8 cellular contexts compared by ENCODE assay signal in the genomic region with DNA sequence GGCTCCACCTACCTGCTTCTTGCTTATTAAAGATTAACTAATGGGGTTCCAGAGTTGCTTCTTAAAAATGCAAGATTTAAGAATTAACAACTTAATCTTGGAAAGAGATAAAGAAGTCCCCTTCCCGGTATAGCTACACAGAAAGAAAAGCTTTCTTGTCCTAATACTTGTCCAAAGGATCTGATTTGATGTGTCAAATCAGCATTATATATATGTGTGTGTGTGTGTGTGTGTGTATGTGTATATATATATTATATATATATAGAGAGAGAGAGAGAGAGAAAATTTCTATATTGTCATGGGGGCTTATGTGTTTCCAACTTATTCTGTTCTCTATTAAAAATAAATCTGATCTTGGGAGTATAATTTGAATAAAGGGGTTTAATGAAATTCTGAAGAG. TPM values are rescaled to one million over a fixed set of nuclear protein-coding genes. Genes with fewer than 3 reads are reported as not detected.
A peak's percentile ranks its signal among the peaks of the same experiment; 100 is the strongest.
DNase-seq lines count a peak whose midpoint lies in the region; ATAC-seq and TF ChIP-seq lines count a peak whose summit lies in the region.

No MANE protein-coding gene starts in this region.

- no peak overlapping the region for H2BK120ac ChIP-seq in mesenchymal stem cell (ENCODE audit: low read depth, low read length)

- no peak overlapping the region for H4K8ac ChIP-seq in mesenchymal stem cell (ENCODE audit: low read length)

- H3K79me1 ChIP-seq in mesenchymal stem cell (replicated peaks; ENCODE audit: low read length, poor library complexity, severe bottlenecking), result no peaks in the 10 kb centered on the region

- DNase-seq in activated naive CD4-positive, alpha-beta T cell treated with anti-CD3 and anti-CD28 coated beads, Interleukin-2, amount 10 ng/mL, durations not matched to agents 7 days and 5 days, result no peak
- no peak for DNase-seq in activated naive CD4-positive, alpha-beta T cell treated with anti-CD3 and anti-CD28 coated beads, Interleukin-2, amount 50 U/mL, for 16 hours
- DNase-seq in body of pancreas (no peak), mesenchymal stem cell (no peak), upper lobe of right lung (no peak), anterior cingulate cortex (lab: John Stamatoyannopoulos, UW) (no peak), SIG-M5 treated with dmso at 0.1 percent for 504 hours (lab: John Stamatoyannopoulos, UW; ENCODE audit: unreplicated experiment) (no peak), mesenteric fat pad (ENCODE audit: low spot score) (no peak)

- H3K27ac Mint-ChIP-seq in activated naive CD4-positive, alpha-beta T cell treated with anti-CD3 and anti-CD28 coated beads, Interleukin-2, amount 10 ng/mL, durations not matched to agents 7 days and 5 days, result peak overlapping the region; percentile 94

- no peaks in the 10 kb centered on the region for H3K36me3 Mint-ChIP-seq in activated naive CD4-positive, alpha-beta T cell treated with anti-CD3 and anti-CD28 coated beads, Interleukin-2, amount 10 ng/mL, durations not matched to agents 7 days and 5 days

- H2AFZ ChIP-seq in mesenchymal stem cell (ENCODE audit: low read depth, low read length), result no peak overlapping the region

- TF ChIP-seq CTCF in body of pancreas (IDR thresholded peaks at IDR 0.05), result no peak
- no peak for TF ChIP-seq CTCF in upper lobe of right lung (IDR thresholded peaks at IDR 0.05)

- H3K14ac ChIP-seq in mesenchymal stem cell (ENCODE audit: low read length in 2 of 2), result no peak overlapping the region

- H2AK5ac ChIP-seq in mesenchymal stem cell (ENCODE audit: low read length, severe bottlenecking), result no peak overlapping the region

- H2BK5ac ChIP-seq in mesenchymal stem cell (ENCODE audit: low read depth, low read length, poor library complexity, severe bottlenecking), result peak overlapping the region; percentile 67

- peaks cover 45% of the 10 kb centered on the region for H3K4me1 Mint-ChIP-seq in activated naive CD4-positive, alpha-beta T cell treated with anti-CD3 and anti-CD28 coated beads, Interleukin-2, amount 10 ng/mL, durations not matched to agents 7 days and 5 days

- H4K91ac ChIP-seq in mesenchymal stem cell (ENCODE audit: low read length), result no peak overlapping the region

- no peak overlapping the region for H2BK15ac ChIP-seq in mesenchymal stem cell (ENCODE audit: low read depth, poor library complexity, severe bottlenecking)

- intact Hi-C loops in body of pancreas (cut with DNase I) (no loop called here), upper lobe of right lung (cut with DNase I) (no loop called here)

- H3K18ac ChIP-seq in mesenchymal stem cell (ENCODE audit: low read depth in 1 of 2, low read length in 2 of 2), result no peak overlapping the region

- no peaks in the 10 kb centered on the region for H3K9me3 ChIP-seq in body of pancreas
- H3K9me3 ChIP-seq in mesenchymal stem cell (ENCODE audit: control insufficient read depth, low read length), result no peaks in the 10 kb centered on the region
- no peaks in the 10 kb centered on the region for H3K9me3 ChIP-seq in upper lobe of right lung

- H3K4ac ChIP-seq in mesenchymal stem cell (ENCODE audit: low read depth in 1 of 2, low read length in 2 of 2), result no peak overlapping the region

- no peak overlapping the region for H3K4me3 ChIP-seq in body of pancreas
- H3K4me3 ChIP-seq in mesenchymal stem cell (ENCODE audit: insufficient read depth in 1 of 2, low read depth in 1 of 2, low read length in 2 of 2), result peak overlapping the region in 1 of 2 experiments; percentile 85
- H3K4me3 ChIP-seq in upper lobe of right lung, result peak overlapping the region; percentile 68

- H3K23ac ChIP-seq in mesenchymal stem cell (ENCODE audit: low read length in 2 of 2), result no peak overlapping the region

- 0 to 6% methylated on average over 1 of the region's 1 CpG for WGBS in body of pancreas, 2 donors
- no CpG with 5 or more reads among the region's 1 CpG for WGBS in mesenchymal stem cell

- CTCF ChIA-PET in activated naive CD4-positive, alpha-beta T cell treated with anti-CD3 and anti-CD28 coated beads, Interleukin-2, amount 10 ng/mL, durations not matched to agents 7 days and 5 days (lab: Charles Lee), result interaction anchor here (1.2 kb wide), 1 partner anchor 195 kb away, joined by 3 read pairs; no protein-coding TSS in a partner anchor

- no peaks in the 10 kb centered on the region for H3K36me3 ChIP-seq in body of pancreas (replicated peaks in 1 of 2; ENCODE audit: insufficient read depth in 1 of 2, low read depth in 2 of 2)
- H3K36me3 ChIP-seq in mesenchymal stem cell (ENCODE audit: control insufficient read depth in 1 of 2, insufficient read depth in 2 of 2, low read depth in 1 of 2, low read length in 2 of 2), result no peaks in the 10 kb centered on the region
- no peaks in the 10 kb centered on the region for H3K36me3 ChIP-seq in upper lobe of right lung

- no peaks in the 10 kb centered on the region for H3K9me3 Mint-ChIP-seq in activated naive CD4-positive, alpha-beta T cell treated with anti-CD3 and anti-CD28 coated beads, Interleukin-2, amount 10 ng/mL, durations not matched to agents 7 days and 5 days

- no peak overlapping the region for H2BK12ac ChIP-seq in mesenchymal stem cell (ENCODE audit: low read length in 2 of 2)

- H3K4me3 Mint-ChIP-seq in activated naive CD4-positive, alpha-beta T cell treated with anti-CD3 and anti-CD28 coated beads, Interleukin-2, amount 10 ng/mL, durations not matched to agents 7 days and 5 days, result peak overlapping the region; percentile 95

- H3K4me1 ChIP-seq in body of pancreas, result peaks cover 17% of the 10 kb centered on the region
- peaks cover 7% of the 10 kb centered on the region for H3K4me1 ChIP-seq in mesenchymal stem cell (ENCODE audit: control insufficient read depth, insufficient read depth, low read depth, low read length)
- H3K4me1 ChIP-seq in upper lobe of right lung, result peaks cover 20% of the 10 kb centered on the region

- H3K27me3 Mint-ChIP-seq in activated naive CD4-positive, alpha-beta T cell treated with anti-CD3 and anti-CD28 coated beads, Interleukin-2, amount 10 ng/mL, durations not matched to agents 7 days and 5 days, result peaks cover 4% of the 10 kb centered on the region

- H3K27ac ChIP-seq in body of pancreas, result peak overlapping the region in 3 of 4 donors; percentile 48 to 71 (median 69)
- H3K27ac ChIP-seq in mesenchymal stem cell (ENCODE audit: low read length, poor library complexity, severe bottlenecking), result peak overlapping the region; percentile 100
- peak overlapping the region; percentile 74 for H3K27ac ChIP-seq in upper lobe of right lung

- H3K4me2 ChIP-seq in mesenchymal stem cell (ENCODE audit: low read length, poor library complexity, severe bottlenecking), result no peak overlapping the region

- no peaks in the 10 kb centered on the region for H3K27me3 ChIP-seq in body of pancreas
- H3K27me3 ChIP-seq in mesenchymal stem cell (ENCODE audit: control insufficient read depth in 1 of 2, insufficient read depth in 1 of 2, low read length in 2 of 2), result no peaks in the 10 kb centered on the region
- no peaks in the 10 kb centered on the region for H3K27me3 ChIP-seq in upper lobe of right lung

- no peak for TF ChIP-seq POLR2A in body of pancreas (IDR thresholded peaks at IDR 0.05)

- H3K9ac ChIP-seq in mesenchymal stem cell (ENCODE audit: low read length), result peak overlapping the region; percentile 84

- ATAC-seq in body of pancreas (no peak), upper lobe of right lung (no peak)

RNA-seq across cellular contexts. Expression of gene HMGN4, which starts 4.6 kb away (rescaled TPM):
- 10 to 100 TPM; 24.4 to 37.1 TPM for total RNA-seq in body of pancreas
- 34.2 TPM for polyA plus RNA-seq in mesenchymal stem cell (2013, experiment 1 of 2)
- 32.7 TPM for polyA plus RNA-seq in mesenchymal stem cell (2013, experiment 2 of 2)
- total RNA-seq in upper lobe of right lung, result 45.8 TPM
- total RNA-seq in mesenteric fat pad, result 52.6 TPM

RNA-seq across cellular contexts. Expression of gene BTN1A1, which starts 33.4 kb away (rescaled TPM):
- total RNA-seq in body of pancreas (not detected), upper lobe of right lung (not detected), mesenteric fat pad (not detected)
- not detected for polyA plus RNA-seq in mesenchymal stem cell (2013, experiment 1 of 2)
- polyA plus RNA-seq in mesenchymal stem cell (2013, experiment 2 of 2), result not detected
